ENCODE assay signal across 14 cellular contexts in genomic region chr16:23432176-23433128, GRCh38. TPM values are rescaled to one million over a fixed set of nuclear protein-coding genes. Genes with fewer than 3 reads are reported as not detected.
DNase-seq lines count a peak whose midpoint lies in the region; ATAC-seq, FAIRE-seq and TF ChIP-seq lines count a peak whose summit lies in the region.
"Had no signal": no experiment of that assay in that cellular context is flagged by ENCODE, and none has a peak within 500 bp of the region (broad histone marks: within the 10 kb centered on the region; RNA-seq: fewer than 3 reads in every experiment).

No MANE protein-coding gene starts in this region.

- no peaks in the 10 kb centered on the region for H3K79me2 ChIP-seq in MM.1S (ENCODE audit: low read length)

- WGBS in thyroid gland, 2 donors: 88 to 91% methylated on average over 10 of the region's 10 CpGs

- peaks cover 21% of the 10 kb centered on the region for H3K4me1 ChIP-seq in MM.1S (ENCODE audit: low read length)
- H3K4me1 ChIP-seq in thyroid gland: peaks cover 8 to 16% of the 10 kb centered on the region in 2 donors
- H3K4me1 ChIP-seq: A549 had no signal

- no peaks in the 10 kb centered on the region for H3F3A ChIP-seq in MM.1S (ENCODE audit: insufficient read depth, low read length)

- intact Hi-C loops in thyroid gland (cut with DNase I): loop anchor here (5.0 kb wide), 1 partner anchor 250 kb away; the partner anchor contains the start of gene SCNN1G

- FAIRE-seq in urothelium cell line (lab: Jason Lieb, UNC): no peak
- FAIRE-seq: A549 had no signal

- H3K9me2 ChIP-seq in MM.1S (replicated peaks; ENCODE audit: insufficient read depth, low read length): no peaks in the 10 kb centered on the region

- H3K27me3 ChIP-seq in MM.1S (replicated peaks; ENCODE audit: insufficient read depth, low read length) (no peaks in the 10 kb centered on the region), thyroid gland (no peaks in the 10 kb centered on the region)

- TF ChIP-seq POLR2A in thyroid gland (IDR thresholded peaks at IDR 0.05): no peak

- peak; percentile 45 for TF ChIP-seq CTCF in MM.1S (IDR thresholded peaks at IDR 0.05; ENCODE audit: low read length)
- TF ChIP-seq CTCF in epithelial cell of esophagus (IDR thresholded peaks at IDR 0.05; ENCODE audit: insufficient read depth, low read depth, low read length, missing control alignments): peak; percentile 55
- TF ChIP-seq CTCF in thyroid gland (IDR thresholded peaks at IDR 0.05): peak in 4 of 6 experiments; percentile 13 to 38 (median 28)

- H3K4me3 ChIP-seq in MM.1S (ENCODE audit: low read length) (no peak overlapping the region), epithelial cell of esophagus (ENCODE audit: low read length) (no peak overlapping the region), thyroid gland (replicated peaks in 1 of 3) (no peak overlapping the region)
- H3K4me3 ChIP-seq: A549 had no signal

- H3K36me3 ChIP-seq in MM.1S (replicated peaks; ENCODE audit: insufficient read depth, low read length) (no peaks in the 10 kb centered on the region), thyroid gland (peaks cover 6 to 22% of the 10 kb centered on the region in 2 donors)

- DNase-seq in NCI-H2171 treated with DMSO at 0.1 percent for 48 hours (lab: John Stamatoyannopoulos, UW) (peak; percentile 19), NCI-H2171 (lab: John Stamatoyannopoulos, UW) (no peak), MM.1S (peak; percentile 55), epithelial cell of esophagus (ENCODE audit: low read depth) (peak; percentile 30), thyroid gland (no peak), urothelium cell line (ENCODE audit: low spot score) (no peak), COLO668 (lab: John Stamatoyannopoulos, UW; ENCODE audit: unreplicated experiment) (no peak)
- no peak for DNase-seq in stimulated activated naive CD8-positive, alpha-beta T cell treated with anti-CD3 and anti-CD28 coated beads, Interleukin-15, Interleukin-2, amounts not matched to agents 100 U/mL and 50 U/mL, for 24 hours
- DNase-seq: activated T-cell treated with anti-CD3 and anti-CD28 coated beads, Interleukin-2, amount 50 U/mL, for 48 hours; CD4-positive, alpha-beta T cell; naive thymus-derived CD8-positive, alpha-beta T cell; NCI-H2029; NCI-H82 had no signal

- no peaks in the 10 kb centered on the region for H4K20me1 ChIP-seq in MM.1S (ENCODE audit: insufficient read depth, low read length)

- H3K27ac ChIP-seq in MM.1S (ENCODE audit: low read length): no peak overlapping the region
- no peak overlapping the region for H3K27ac ChIP-seq in thyroid gland
- H3K27ac ChIP-seq: A549 had no signal

- H3K9ac ChIP-seq in MM.1S (ENCODE audit: low read length): no peak overlapping the region

- ATAC-seq in stimulated activated naive CD8-positive, alpha-beta T cell treated with anti-CD3 and anti-CD28 coated beads, Interleukin-15, Interleukin-2, amounts not matched to agents 100 U/mL and 50 U/mL, for 24 hours: no peak
- ATAC-seq: A549; naive thymus-derived CD8-positive, alpha-beta T cell had no signal

- H3K4me2 ChIP-seq in MM.1S (ENCODE audit: low read depth, low read length): no peak overlapping the region
- H3K4me2 ChIP-seq: A549 had no signal

- H3K9me3 ChIP-seq in MM.1S (replicated peaks; ENCODE audit: insufficient read depth, low read length) (no peaks in the 10 kb centered on the region), thyroid gland (no peaks in the 10 kb centered on the region)
- H3K9me3 ChIP-seq: A549 had no signal

- no peak overlapping the region for H2AFZ ChIP-seq in MM.1S (ENCODE audit: low read length)

RNA-seq across cellular contexts. Expression of gene COG7, which starts 20.5 kb away (rescaled TPM):
- 10 to 100 TPM; 27.5 to 35.1 (median 30.8) TPM for total RNA-seq in thyroid gland

Comparison
In these comparisons a context has a peak if more than half of its experiments do, and no peak if none do; other contexts are left out.
1. DNase-seq: peak in NCI-H2171 treated with DMSO at 0.1 percent for 48 hours (single experiment), MM.1S (single experiment) and epithelial cell of esophagus (single experiment); none in NCI-H2171 (single experiment), thyroid gland (0 of 2), stimulated activated naive CD8-positive, alpha-beta T cell treated with anti-CD3 and anti-CD28 coated beads, Interleukin-15, Interleukin-2, amounts not matched to agents 100 U/mL and 50 U/mL, for 24 hours (single experiment), urothelium cell line (single experiment) and COLO668 (single experiment).
2. Peak in every context shown above with its lines, with median percentiles within 50 percentile points of each other: CTCF ChIP-seq.